1 cellular context compared by ENCODE assay signal in genomic region chr2:42494434-42495233, GRCh38.
A peak's percentile ranks its signal among the peaks of the same experiment; 100 is the strongest.
TF ChIP-seq lines count a peak whose summit lies in the region.

No MANE protein-coding gene starts in this region.

TF ChIP-seq in H1, 55 proteins besides CTCF, POLR2A, EP300 and RAD21:
- TF ChIP-seq POU5F1 (IDR thresholded peaks at IDR 0.05; ENCODE audit: low read depth, low read length) (no peak), SIX5 (IDR thresholded peaks at IDR 0.05; ENCODE audit: low read depth, low read length) (peak; percentile 11; the same call in 1 of the 2 replicates), ASH2L (IDR thresholded peaks at IDR 0.05; ENCODE audit: low read length) (peak; percentile 65), CHD1 (IDR thresholded peaks at IDR 0.05; ENCODE audit: low read depth, low read length) (no peak), TAF1 (IDR thresholded peaks at IDR 0.05; ENCODE audit: low read depth, low read length) (peak; percentile 72), NRF1 (IDR thresholded peaks at IDR 0.05; ENCODE audit: low read depth, low read length) (no peak), JUND (IDR thresholded peaks at IDR 0.05; ENCODE audit: low read length) (peak; percentile 51), E2F6 (IDR thresholded peaks at IDR 0.05) (peak; percentile 58), CREB1 (IDR thresholded peaks at IDR 0.05) (0 out of 2 replicates have a peak, but pooled peaks have one; percentile 24), KDM1A (IDR thresholded peaks at IDR 0.05; ENCODE audit: borderline replicate concordance, low read length) (0 out of 2 replicates have a peak, but pooled peaks have one; percentile 21), KDM4A (IDR thresholded peaks at IDR 0.05; ENCODE audit: low read depth, low read length, severe bottlenecking) (peak; percentile 47), NANOG (IDR thresholded peaks at IDR 0.05; ENCODE audit: insufficient read depth, low read depth, low read length, poor library complexity, severe bottlenecking) (peak; percentile 24), MAX (IDR thresholded peaks at IDR 0.05) (peak; percentile 36), SIN3A (conservative IDR thresholded peaks at IDR 0.05 in 1 of 2, IDR thresholded peaks at IDR 0.05 in 1 of 2; ENCODE audit: low read depth in 1 of 2, low read length in 2 of 2) (peak; percentile 12 to 65; a peak in 1 of 4 replicates), TBP (IDR thresholded peaks at IDR 0.05; ENCODE audit: low read depth, low read length) (peak; percentile 50; the same call in 1 of the 2 replicates), POLR2AphosphoS5 (IDR thresholded peaks at IDR 0.05; ENCODE audit: low read depth, low read length) (no peak; the same call in 1 of the 2 replicates), CHD2 (IDR thresholded peaks at IDR 0.05; ENCODE audit: low read length) (peak; percentile 22; the same call in 1 of the 2 replicates), USF2 (IDR thresholded peaks at IDR 0.05; ENCODE audit: low read length) (peak; percentile 70), BRCA1 (IDR thresholded peaks at IDR 0.05; ENCODE audit: low read depth, low read length) (no peak), PHF8 (conservative IDR thresholded peaks at IDR 0.05; ENCODE audit: low read depth, low read length) (peak; percentile 45; the same call in 1 of the 2 replicates)
